ENCODE assay signal across 4 cellular contexts in the genomic region with DNA sequence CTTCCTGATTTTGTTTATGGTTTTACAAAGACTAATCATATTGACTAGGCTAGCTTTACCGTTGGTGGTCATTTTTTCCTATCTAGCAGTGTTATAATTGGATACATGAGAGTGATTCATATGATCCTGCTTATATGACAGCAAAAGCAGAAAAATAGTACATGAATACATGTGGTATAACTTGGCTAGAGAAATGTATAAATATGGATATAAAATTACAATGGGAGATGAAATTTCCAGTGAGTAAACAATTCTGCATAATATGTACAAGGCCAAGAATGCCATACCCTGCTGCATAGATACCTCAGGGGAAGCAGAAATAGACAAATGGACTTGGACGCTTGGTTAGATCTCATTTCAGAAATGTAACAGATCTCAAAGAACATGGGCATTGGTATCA.
"Had no signal": no experiment of that assay in that cellular context is flagged by ENCODE, and none has a peak within 500 bp of the region (broad histone marks: within the 10 kb centered on the region; RNA-seq: fewer than 3 reads in every experiment).

No MANE protein-coding gene starts in this region.

- DNase-seq: IMR-90 had no signal

- ATAC-seq: HepG2, K562 had no signal

- H3K4me3 ChIP-seq: K562 had no signal

- H3K27ac ChIP-seq: HL-60 had no signal
